8 cellular contexts compared by ENCODE assay signal in the genomic region with DNA sequence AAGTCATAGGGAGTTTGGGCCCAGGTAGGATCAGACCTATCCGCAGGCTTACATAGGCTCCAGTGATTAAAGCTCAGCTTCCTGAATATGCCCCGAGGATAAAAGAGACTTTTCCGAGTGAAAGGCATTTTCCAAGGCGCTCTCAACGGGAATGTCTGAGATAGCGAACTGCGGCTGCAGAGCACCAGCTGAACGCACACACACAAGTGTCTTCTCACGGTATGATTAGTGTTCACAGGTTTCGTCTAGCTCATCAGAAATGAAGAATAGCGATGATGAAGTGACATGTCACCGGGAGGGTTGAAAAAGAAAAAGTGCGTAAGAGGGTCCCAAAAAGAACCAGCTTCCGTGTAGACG. TPM values are rescaled to one million over a fixed set of nuclear protein-coding genes. Genes with fewer than 3 reads are reported as not detected.
A peak's percentile ranks its signal among the peaks of the same experiment; 100 is the strongest.
DNase-seq lines count a peak whose midpoint lies in the region; ATAC-seq and TF ChIP-seq lines count a peak whose summit lies in the region.

No MANE protein-coding gene starts in this region.

- H3K27ac ChIP-seq in coronary artery (peak overlapping the region; percentile 72 to 90), muscle layer of colon (ENCODE audit: low read depth, low read length) (no peak overlapping the region)

- TF ChIP-seq CTCF in coronary artery (IDR thresholded peaks at IDR 0.05), result no peak

- no peaks in the 10 kb centered on the region for H3K27me3 ChIP-seq in MG63
- no peaks in the 10 kb centered on the region for H3K27me3 ChIP-seq in muscle layer of colon (ENCODE audit: control insufficient read depth in 1 of 2, insufficient read depth in 2 of 2, low read length in 2 of 2)

- peak; percentile 12 for ATAC-seq in GM21576 (IDR thresholded peaks at IDR 0.05; ENCODE audit: unreplicated experiment)

- peaks cover 15% of the 10 kb centered on the region for H3K4me1 ChIP-seq in muscle layer of colon (ENCODE audit: insufficient read depth, low read length)

- peak; percentile 79 for DNase-seq in DMS53 (lab: John Stamatoyannopoulos, UW)
- no peak for DNase-seq in MG63
- DNase-seq in coronary artery (ENCODE audit: low spot score), result no peak
- no peak for DNase-seq in GF-D8 (lab: John Stamatoyannopoulos, UW)
- no peak for DNase-seq in central memory CD4-positive, alpha-beta T cell
- no peak for DNase-seq in KG1 (lab: John Stamatoyannopoulos, UW)

- peak overlapping the region; percentile 76 for H3K4me3 ChIP-seq in MG63
- H3K4me3 ChIP-seq in coronary artery, result peak overlapping the region; percentile 83
- H3K4me3 ChIP-seq in muscle layer of colon (ENCODE audit: low read depth in 1 of 2, low read length in 2 of 2), result peak overlapping the region; percentile 54 to 93

- no peak overlapping the region for H3K9ac ChIP-seq in muscle layer of colon (ENCODE audit: low read length)

- H3K36me3 ChIP-seq in MG63 (no peaks in the 10 kb centered on the region), muscle layer of colon (ENCODE audit: insufficient read depth, low read length) (no peaks in the 10 kb centered on the region)

- H3K9me3 ChIP-seq in MG63, result no peaks in the 10 kb centered on the region
- no peaks in the 10 kb centered on the region for H3K9me3 ChIP-seq in muscle layer of colon (ENCODE audit: low read length)

RNA-seq across cellular contexts. Expression of a gene that starts 0.6 kb away (rescaled TPM):
- total RNA-seq in MG63 (2014; rRNA removed; shearing (Covaris generic); ENCODE audit: low replicate concordance), result 3.4 and 6.5 TPM in 2 replicates
